1 cellular context compared by ENCODE assay signal in genomic region chr19:956747-957451, GRCh38.
TF ChIP-seq lines count a peak whose summit lies in the region.

No MANE protein-coding gene starts in this region.

TF ChIP-seq in HCT116, 20 proteins besides CTCF, POLR2A, EP300 and RAD21 (continued from another document):
- TF ChIP-seq ELF1 (IDR thresholded peaks at IDR 0.05; ENCODE audit: borderline replicate concordance, low read depth) (no peak), CEBPB (IDR thresholded peaks at IDR 0.05; ENCODE audit: low read depth) (no peak), SRF (IDR thresholded peaks at IDR 0.05; ENCODE audit: low read depth) (no peak), ZNF274 (IDR thresholded peaks at IDR 0.05; ENCODE audit: low read depth, low read length) (no peak), FOSL1 (IDR thresholded peaks at IDR 0.05; ENCODE audit: low read depth) (no peak), POLR2AphosphoS5 (IDR thresholded peaks at IDR 0.05; ENCODE audit: low read depth, low read length) (no peak; the same call in 1 of the 2 replicates)
- TF ChIP-seq, protein P1, sequence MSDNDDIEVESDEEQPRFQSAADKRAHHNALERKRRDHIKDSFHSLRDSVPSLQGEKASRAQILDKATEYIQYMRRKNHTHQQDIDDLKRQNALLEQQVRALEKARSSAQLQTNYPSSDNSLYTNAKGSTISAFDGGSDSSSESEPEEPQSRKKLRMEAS (IDR thresholded peaks at IDR 0.05) = no peak
